1 cellular context compared by ENCODE assay signal in genomic region chr5:78610163-78610583, GRCh38.
TF ChIP-seq lines count a peak whose summit lies in the region.

No MANE protein-coding gene starts in this region.

TF ChIP-seq in IMR-90, 13 proteins besides CTCF, POLR2A, EP300 and RAD21:
- no peak for TF ChIP-seq BHLHE40 (IDR thresholded peaks at IDR 0.05; ENCODE audit: low read depth, low read length)
- TF ChIP-seq ELK1 (IDR thresholded peaks at IDR 0.05; ENCODE audit: borderline replicate concordance, low read depth, low read length) = no peak
- no peak for TF ChIP-seq CEBPB (IDR thresholded peaks at IDR 0.05; ENCODE audit: low read depth, low read length)
- no peak for TF ChIP-seq MAZ (IDR thresholded peaks at IDR 0.05; ENCODE audit: borderline replicate concordance, low read depth, low read length)
- TF ChIP-seq MAFK (IDR thresholded peaks at IDR 0.05; ENCODE audit: low read depth, low read length) = no peak
- TF ChIP-seq NFE2L2 (IDR thresholded peaks at IDR 0.05; ENCODE audit: low read depth, low read length) = no peak
- TF ChIP-seq USF2 (IDR thresholded peaks at IDR 0.05; ENCODE audit: low read depth, low read length) = no peak
- TF ChIP-seq FOS (IDR thresholded peaks at IDR 0.05; ENCODE audit: low read depth, low read length) = no peak
TF ChIP-seq in IMR-90: peak in this region for 0.
